In the genomic region with DNA sequence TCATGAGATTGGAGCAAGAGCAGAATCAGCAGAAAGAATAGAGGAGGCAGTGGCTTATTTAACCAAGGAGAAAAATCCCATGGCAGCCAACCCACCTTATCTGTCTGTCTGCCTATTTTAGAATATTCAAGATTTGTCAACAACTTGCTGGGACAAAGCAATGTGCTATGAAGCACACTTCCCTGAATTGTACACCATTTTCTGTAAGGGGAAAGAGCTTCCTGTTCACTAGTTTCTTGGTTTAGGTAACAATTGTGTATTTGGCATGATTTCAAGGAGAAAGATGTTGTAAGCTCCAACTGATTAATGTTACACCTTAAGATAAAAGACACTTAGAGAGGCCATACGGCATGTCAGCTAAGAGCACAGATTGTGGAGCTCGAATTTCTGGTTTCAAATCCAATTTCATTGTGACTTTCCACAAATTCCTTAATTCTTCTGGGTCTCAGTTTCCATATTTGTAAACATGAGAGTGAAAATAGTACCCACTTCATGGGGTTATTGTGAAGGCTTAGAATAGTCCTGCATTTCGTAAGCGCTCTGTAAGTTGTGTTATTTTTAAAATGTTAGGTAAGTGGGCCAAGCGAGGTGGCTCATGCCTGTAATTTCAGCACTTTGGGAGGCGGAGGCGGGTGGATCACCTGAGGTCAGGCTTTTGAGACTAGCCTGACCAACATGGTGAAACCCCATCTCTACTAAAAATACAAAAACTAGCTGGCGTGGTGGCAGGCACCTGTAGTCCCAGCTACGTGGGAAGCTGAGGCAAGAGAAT, we compare ENCODE assay signal across 24 cellular contexts. TPM values are rescaled to one million over a fixed set of nuclear protein-coding genes. Genes with fewer than 3 reads are reported as not detected.
A peak's percentile ranks its signal among the peaks of the same experiment; 100 is the strongest.
DNase-seq lines count a peak whose midpoint lies in the region; ATAC-seq, FAIRE-seq and TF ChIP-seq lines count a peak whose summit lies in the region.
"Had no signal": no experiment of that assay in that cellular context is flagged by ENCODE, and none has a peak within 500 bp of the region (broad histone marks: within the 10 kb centered on the region; RNA-seq: fewer than 3 reads in every experiment).

No MANE protein-coding gene starts in this region.

- RAD21 ChIA-PET in GM12878 (lab: Charles Lee; ENCODE audit: unreplicated experiment): interaction anchor here (0.6 kb wide), 1 partner anchor 19 kb away, joined by 3 read pairs; no protein-coding TSS in a partner anchor

- TF ChIP-seq CTCF in GM12865 (IDR thresholded peaks at IDR 0.05; ENCODE audit: insufficient read depth, low read depth, low read length, missing control alignments) (no peak), GM12878 (IDR thresholded peaks at IDR 0.05 in 2 of 3, conservative IDR thresholded peaks at IDR 0.05 in 1 of 3; ENCODE audit: control insufficient read depth in 2 of 3, extremely low read depth in 1 of 3, insufficient read depth in 1 of 3, low read depth in 3 of 3, low read length in 3 of 3) (no peak), heart right ventricle (IDR thresholded peaks at IDR 0.05) (no peak), neural crest cell (conservative IDR thresholded peaks at IDR 0.05) (no peak)

- H3K36me3 Mint-ChIP-seq in neural crest cell (ENCODE audit: low read depth): no peaks in the 10 kb centered on the region
- no peaks in the 10 kb centered on the region for H3K36me3 Mint-ChIP-seq in CD4-positive, alpha-beta memory T cell
- no peaks in the 10 kb centered on the region for H3K36me3 Mint-ChIP-seq in naive thymus-derived CD4-positive, alpha-beta T cell
- H3K36me3 Mint-ChIP-seq: activated CD4-positive, alpha-beta memory T cell treated with anti-CD3 and anti-CD28 coated beads for 36 hours; immature natural killer cell had no signal

- no peak overlapping the region for H3K4me3 Mint-ChIP-seq in neural crest cell
- H3K4me3 Mint-ChIP-seq in CD4-positive, alpha-beta memory T cell: no peak overlapping the region
- no peak overlapping the region for H3K4me3 Mint-ChIP-seq in naive thymus-derived CD4-positive, alpha-beta T cell
- H3K4me3 Mint-ChIP-seq: activated CD4-positive, alpha-beta memory T cell treated with anti-CD3 and anti-CD28 coated beads for 36 hours; H9; immature natural killer cell had no signal

- H3K4me3 ChIP-seq in GM12865 (ENCODE audit: low read depth, low read length) (no peak overlapping the region), GM12878 (no peak overlapping the region), heart right ventricle (no peak overlapping the region)
- H3K4me3 ChIP-seq in CD4-positive, alpha-beta memory T cell (ENCODE audit: low read length in 2 of 2): no peak overlapping the region
- H3K4me3 ChIP-seq in naive thymus-derived CD4-positive, alpha-beta T cell (ENCODE audit: low read length): no peak overlapping the region
- H3K4me3 ChIP-seq: BLaER1, sigmoid colon had no signal

- in situ Hi-C loops in GM12878 (cut with MboI): no loop called here

- no peaks in the 10 kb centered on the region for H3K4me1 Mint-ChIP-seq in neural crest cell
- peaks cover 0 to 6% (median under 1%) of the 10 kb centered on the region in 4 donors for H3K4me1 Mint-ChIP-seq in CD4-positive, alpha-beta memory T cell
- peaks cover 0 to 15% (median 4%) of the 10 kb centered on the region in 7 donors for H3K4me1 Mint-ChIP-seq in naive thymus-derived CD4-positive, alpha-beta T cell

- peaks cover 0 to 2% of the 10 kb centered on the region in 2 experiments; a peak in 1 of 4 replicates for H3K27me3 ChIP-seq in GM12878 (replicated peaks in 1 of 2; ENCODE audit: control insufficient read depth in 2 of 2, insufficient read depth in 2 of 2, low read length in 1 of 2)
- no peaks in the 10 kb centered on the region for H3K27me3 ChIP-seq in heart right ventricle
- peaks cover 4% of the 10 kb centered on the region for H3K27me3 ChIP-seq in CD4-positive, alpha-beta memory T cell (ENCODE audit: insufficient read depth, low read length)
- no peaks in the 10 kb centered on the region for H3K27me3 ChIP-seq in naive thymus-derived CD4-positive, alpha-beta T cell (ENCODE audit: control insufficient read depth in 2 of 2, insufficient read depth in 2 of 2, low read length in 2 of 2)
- H3K27me3 ChIP-seq: BLaER1, brain microvascular endothelial cell, sigmoid colon had no signal

- no peaks in the 10 kb centered on the region; the same call in 2 of the 3 replicates for H3K9me3 ChIP-seq in GM12878 (replicated peaks; ENCODE audit: control insufficient read depth, insufficient read depth, low read length)
- no peaks in the 10 kb centered on the region for H3K9me3 ChIP-seq in heart right ventricle
- H3K9me3 ChIP-seq in CD4-positive, alpha-beta memory T cell (ENCODE audit: control insufficient read depth in 1 of 2, low read length in 2 of 2): no peaks in the 10 kb centered on the region
- H3K9me3 ChIP-seq in naive thymus-derived CD4-positive, alpha-beta T cell (ENCODE audit: control insufficient read depth in 2 of 3, low read length in 3 of 3): no peaks in the 10 kb centered on the region
- H3K9me3 ChIP-seq: BLaER1, sigmoid colon had no signal

- TF ChIP-seq POLR2A in GM12878 (IDR thresholded peaks at IDR 0.05; ENCODE audit: low read depth, low read length): no peak

- peak; percentile 37 for DNase-seq in GM12865 (ENCODE audit: low read depth)
- DNase-seq in GM12878 (ENCODE audit: low read depth, low spot score): no peak
- peak; percentile 36 to 43 for DNase-seq in heart right ventricle
- no peak for DNase-seq in neural crest cell (ENCODE audit: low read depth, low spot score)
- no peak for DNase-seq in CD4-positive, alpha-beta memory T cell
- no peak for DNase-seq in SHP77 (lab: John Stamatoyannopoulos, UW)
- DNase-seq in naive thymus-derived CD4-positive, alpha-beta T cell: no peak
- DNase-seq: activated CD4-positive, alpha-beta memory T cell treated with anti-CD3 and anti-CD28 coated beads for 36 hours; activated CD4-positive, CD25-positive, alpha-beta regulatory T cell; activated effector memory CD4-positive, alpha-beta T cell treated with Interleukin-2 at 50 U/mL for 16 hours; brain microvascular endothelial cell; cortex of kidney; H9; immature natural killer cell; NCI-H1417 treated with DMSO at 0.1 percent for 48 hours; NCI-H526; sigmoid colon had no signal

- peak overlapping the region; percentile 20 for H3K27ac Mint-ChIP-seq in neural crest cell (ENCODE audit: unreplicated experiment)
- no peak overlapping the region for H3K27ac Mint-ChIP-seq in CD4-positive, alpha-beta memory T cell
- no peak overlapping the region for H3K27ac Mint-ChIP-seq in naive thymus-derived CD4-positive, alpha-beta T cell
- H3K27ac Mint-ChIP-seq: activated CD4-positive, alpha-beta memory T cell treated with anti-CD3 and anti-CD28 coated beads for 36 hours; H9; immature natural killer cell had no signal

- H3K9ac ChIP-seq in GM12878 (ENCODE audit: control insufficient read depth, insufficient read depth, low read length): no peak overlapping the region
- H3K9ac ChIP-seq: BLaER1 had no signal

- peak overlapping the region; percentile 11; the same call in 1 of the 2 replicates for H2AFZ ChIP-seq in GM12878 (ENCODE audit: control insufficient read depth, low read depth, low read length)

- H4K20me1 ChIP-seq in GM12878 (ENCODE audit: control insufficient read depth, insufficient read depth): no peaks in the 10 kb centered on the region
- H4K20me1 ChIP-seq: BLaER1 had no signal

- H3K36me3 ChIP-seq in GM12878 (ENCODE audit: control insufficient read depth in 2 of 2, insufficient read depth in 2 of 2, low read length in 1 of 2) (no peaks in the 10 kb centered on the region), heart right ventricle (no peaks in the 10 kb centered on the region)
- no peaks in the 10 kb centered on the region for H3K36me3 ChIP-seq in CD4-positive, alpha-beta memory T cell (ENCODE audit: insufficient read depth, low read length)
- H3K36me3 ChIP-seq in naive thymus-derived CD4-positive, alpha-beta T cell (ENCODE audit: control insufficient read depth in 2 of 3, insufficient read depth in 3 of 3, low read length in 3 of 3): no peaks in the 10 kb centered on the region
- H3K36me3 ChIP-seq: BLaER1, brain microvascular endothelial cell, sigmoid colon had no signal

- POLR2A ChIA-PET in GM12878 (lab: Charles Lee): no interaction called here
- POLR2A ChIA-PET in CD4-positive, alpha-beta memory T cell (lab: Charles Lee; ENCODE audit: partially characterized antibody): no interaction called here
- POLR2A ChIA-PET in naive thymus-derived CD4-positive, alpha-beta T cell (lab: Charles Lee): interaction anchor here (0.6 to 0.7 kb wide), 2 partner anchors 19 to 545 kb away, joined by 4 to 7 read pairs; no protein-coding TSS in a partner anchor

- peak; percentile 41 for FAIRE-seq in GM12878 (lab: Jason Lieb, UNC)
- FAIRE-seq: GM18507, urothelium cell line had no signal

- H3K4me1 ChIP-seq in GM12878 (ENCODE audit: control insufficient read depth, insufficient read depth, low read length): peaks cover 16% of the 10 kb centered on the region
- peaks cover 4 to 28% (median 12%) of the 10 kb centered on the region in 9 donors for H3K4me1 ChIP-seq in heart right ventricle
- H3K4me1 ChIP-seq in CD4-positive, alpha-beta memory T cell (ENCODE audit: insufficient read depth, low read length): no peaks in the 10 kb centered on the region
- H3K4me1 ChIP-seq in naive thymus-derived CD4-positive, alpha-beta T cell (ENCODE audit: control insufficient read depth in 2 of 2, insufficient read depth in 2 of 2, low read length in 2 of 2): no peaks in the 10 kb centered on the region
- H3K4me1 ChIP-seq: sigmoid colon had no signal

- TF ChIP-seq RAD21 in GM12878 (IDR thresholded peaks at IDR 0.05; ENCODE audit: insufficient read depth, low read depth, low read length): no peak

- H3K9me3 Mint-ChIP-seq in neural crest cell: no peaks in the 10 kb centered on the region
- peaks cover 0 to 2% (median 0%) of the 10 kb centered on the region in 8 donors for H3K9me3 Mint-ChIP-seq in CD4-positive, alpha-beta memory T cell
- no peaks in the 10 kb centered on the region for H3K9me3 Mint-ChIP-seq in naive thymus-derived CD4-positive, alpha-beta T cell
- H3K9me3 Mint-ChIP-seq: activated CD4-positive, alpha-beta memory T cell treated with anti-CD3 and anti-CD28 coated beads for 36 hours; immature natural killer cell had no signal

- SMC1A ChIA-PET in GM12878 (lab: Charles Lee; ENCODE audit: uncharacterized antibody, unreplicated experiment): no interaction called here

- CTCF ChIA-PET in GM12878 (lab: Yijun Ruan, JAX): interaction anchor here (0.6 to 1.9 kb wide), 3 partner anchors 10 to 131 kb away, joined by 3 to 5 read pairs (median 3); no protein-coding TSS in a partner anchor
- CTCF ChIA-PET in CD4-positive, alpha-beta memory T cell (lab: Charles Lee; ENCODE audit: partially characterized antibody): no interaction called here
- CTCF ChIA-PET in naive thymus-derived CD4-positive, alpha-beta T cell (lab: Charles Lee): no interaction called here

- no peak for TF ChIP-seq EP300 in GM12878 (IDR thresholded peaks at IDR 0.05; ENCODE audit: borderline replicate concordance in 1 of 2, control insufficient read depth in 1 of 2, low read depth in 2 of 2, low read length in 2 of 2)

- BruUV-seq in GM12878 (replicated peaks; lab: Mats Ljungman, UMichigan): no TSS peak

- WGBS in GM12878 (ENCODE audit: insufficient coverage, insufficient replicate concordance, low lambda C conversion rate, missing lambda C conversion rate): 2% methylated on average over 9 of the region's 9 CpGs
- 55 to 59% methylated on average over 9 of the region's 9 CpGs for WGBS in heart right ventricle, 2 donors

- H3K27ac ChIP-seq in GM12878 (ENCODE audit: control insufficient read depth, insufficient read depth) (no peak overlapping the region), heart right ventricle (peak overlapping the region in 9 of 10 donors; percentile 6 to 79 (median 42))
- no peak overlapping the region for H3K27ac ChIP-seq in CD4-positive, alpha-beta memory T cell (ENCODE audit: low read depth, low read length)
- no peak overlapping the region for H3K27ac ChIP-seq in naive thymus-derived CD4-positive, alpha-beta T cell (ENCODE audit: low read depth, low read length)
- H3K27ac ChIP-seq: BLaER1, brain microvascular endothelial cell, sigmoid colon had no signal

- H3K4me2 ChIP-seq in GM12878 (ENCODE audit: control insufficient read depth, insufficient read depth): peak overlapping the region; percentile 7

- intact Hi-C loops in GM12878 (cut with micrococcal nuclease; ENCODE audit: unreplicated experiment): no loop called here
- intact Hi-C loops in heart right ventricle (cut with DNase I): no loop called here
- intact Hi-C loops in CD4-positive, alpha-beta memory T cell (cut with micrococcal nuclease): no loop called here
- intact Hi-C loops in naive thymus-derived CD4-positive, alpha-beta T cell (cut with micrococcal nuclease): no loop called here

- peaks cover 7% of the 10 kb centered on the region for H3K27me3 Mint-ChIP-seq in neural crest cell (ENCODE audit: low read depth)
- peaks cover 5 to 33% of the 10 kb centered on the region in 2 donors for H3K27me3 Mint-ChIP-seq in CD4-positive, alpha-beta memory T cell
- peaks cover 0 to 28% (median 10%) of the 10 kb centered on the region in 5 donors for H3K27me3 Mint-ChIP-seq in naive thymus-derived CD4-positive, alpha-beta T cell

- H3K79me2 ChIP-seq in GM12878 (ENCODE audit: control insufficient read depth, insufficient read depth, low read length): no peaks in the 10 kb centered on the region

- ATAC-seq in GM12878 (peak; percentile 60), heart right ventricle (peak; percentile 63 to 92 (median 90)), GM18519 (IDR thresholded peaks at IDR 0.05; ENCODE audit: low FRiP score, unreplicated experiment) (no peak)
- ATAC-seq in naive thymus-derived CD4-positive, alpha-beta T cell: no peak

RNA-seq across cellular contexts. Expression of gene MUC22, which starts 4.8 kb away (rescaled TPM):
- not detected in 2 replicates for total RNA-seq in GM12878 (2013; cell fraction: nucleolus; rRNA removed)
- total RNA-seq in GM12878 (2014; rRNA removed) (under 0.01 TPM in 2 replicates), GM12878 (2014; rRNA removed; fragmentation: Illumina TruSeq; extraction: Trizol) (0.09 TPM in 1 of 2 replicates, not detected in the other), GM12878 (2021) (0.03 TPM in 1 of 2 replicates, not detected in the other), heart right ventricle (under 1 TPM; 0.07 to 0.64 (median 0.24) TPM), neural crest cell (not detected in 2 replicates)
- not detected for polyA plus RNA-seq in GM12878 (2011; ENCODE audit: low read depth)
- polyA plus RNA-seq in GM12878 (2011; rRNA removed) (not detected in 2 replicates), GM12878 (2014; fragmentation: Illumina TruSeq; extraction: Trizol) (0.06 TPM in 2 replicates), GM12878 (2014; fragmentation: Nextera tagmentation; extraction: Ambion mirVana) (under 1 TPM in 1 of 2 experiments, not detected in 1; 0.06 TPM), GM12878 (2014; rRNA removed) (0.01 and 0.03 TPM in 2 replicates), GM12878 (2016; fragmentation: Nextera tagmentation; extraction: Ambion mirVana) (not detected), heart right ventricle (under 1 TPM; under 0.01 to 0.29 TPM)
- polyA plus RNA-seq in GM12878 (2011; cell fraction: cytosol; rRNA removed): not detected in 2 replicates
- not detected in 2 replicates for polyA plus RNA-seq in GM12878 (2011; cell fraction: nucleus; rRNA removed)
- not detected in 2 replicates for polyA plus RNA-seq in GM12878 (2012)
- polyA minus RNA-seq in GM12878 (2011; rRNA and poly(A)+ RNA removed): not detected in 2 replicates
- not detected in 2 replicates for polyA minus RNA-seq in GM12878 (2011; cell fraction: cytosol; rRNA and poly(A)+ RNA removed)
- not detected in 2 replicates for polyA minus RNA-seq in GM12878 (2011; cell fraction: nucleus; rRNA and poly(A)+ RNA removed)
- total RNA-seq in CD4-positive, alpha-beta memory T cell: not detected
- not detected for polyA plus RNA-seq in CD4-positive, alpha-beta memory T cell
- total RNA-seq in naive thymus-derived CD4-positive, alpha-beta T cell: not detected
- not detected for polyA plus RNA-seq in naive thymus-derived CD4-positive, alpha-beta T cell
- total RNA-seq: activated CD4-positive, alpha-beta memory T cell treated with anti-CD3 and anti-CD28 coated beads for 36 hours; H9; lung microvascular endothelial cell; myocyte; osteoblast; sigmoid colon had no signal
- polyA plus RNA-seq: immature natural killer cell, sigmoid colon had no signal

RNA-seq across cellular contexts. Expression of gene MUC21, which starts 21.9 kb away (rescaled TPM):
- not detected in 2 replicates for total RNA-seq in GM12878 (2013; cell fraction: nucleolus; rRNA removed)
- total RNA-seq in GM12878 (2014; rRNA removed): not detected in 2 replicates
- total RNA-seq in GM12878 (2014; rRNA removed; fragmentation: Illumina TruSeq; extraction: Trizol): not detected in 2 replicates
- total RNA-seq in GM12878 (2021): not detected in 2 replicates
- not detected for polyA plus RNA-seq in GM12878 (2011; ENCODE audit: low read depth)
- polyA plus RNA-seq in GM12878 (2011; rRNA removed): not detected in 2 replicates
- polyA plus RNA-seq in GM12878 (2011; cell fraction: cytosol; rRNA removed): not detected in 2 replicates
- not detected in 2 replicates for polyA plus RNA-seq in GM12878 (2011; cell fraction: nucleus; rRNA removed)
- not detected in 2 replicates for polyA plus RNA-seq in GM12878 (2012)
- polyA plus RNA-seq in GM12878 (2014; fragmentation: Illumina TruSeq; extraction: Trizol): not detected in 2 replicates
- polyA plus RNA-seq in GM12878 (2014; fragmentation: Nextera tagmentation; extraction: Ambion mirVana): under 1 TPM in 1 of 2 experiments, not detected in 1; 0.02 TPM
- not detected in 2 replicates for polyA plus RNA-seq in GM12878 (2014; rRNA removed)
- polyA plus RNA-seq in GM12878 (2016; fragmentation: Nextera tagmentation; extraction: Ambion mirVana): not detected
- polyA minus RNA-seq in GM12878 (2011; rRNA and poly(A)+ RNA removed): not detected in 2 replicates
- not detected in 2 replicates for polyA minus RNA-seq in GM12878 (2011; cell fraction: cytosol; rRNA and poly(A)+ RNA removed)
- not detected in 2 replicates for polyA minus RNA-seq in GM12878 (2011; cell fraction: nucleus; rRNA and poly(A)+ RNA removed)
- total RNA-seq in heart right ventricle: not detected
- polyA plus RNA-seq in heart right ventricle: under 1 TPM in 1 of 2 donors, not detected in 1; 0.09 TPM
- not detected in 2 replicates for total RNA-seq in neural crest cell
- total RNA-seq in CD4-positive, alpha-beta memory T cell: not detected
- not detected for polyA plus RNA-seq in CD4-positive, alpha-beta memory T cell
- not detected for total RNA-seq in naive thymus-derived CD4-positive, alpha-beta T cell
- not detected for polyA plus RNA-seq in naive thymus-derived CD4-positive, alpha-beta T cell
- total RNA-seq: activated CD4-positive, alpha-beta memory T cell treated with anti-CD3 and anti-CD28 coated beads for 36 hours; H9; lung microvascular endothelial cell; myocyte; osteoblast; sigmoid colon had no signal
- polyA plus RNA-seq: immature natural killer cell had no signal

Comparison
In these comparisons a context has a peak if more than half of its experiments do, and no peak if none do; other contexts are left out.
1. DNase-seq: peak in GM12865 (single experiment) and heart right ventricle (2 of 2); none in GM12878 (single experiment), neural crest cell (single experiment), CD4-positive, alpha-beta memory T cell (0 of 5), SHP77 (0 of 2) and naive thymus-derived CD4-positive, alpha-beta T cell (0 of 9).
2. ATAC-seq: peak in GM12878 (single experiment) and heart right ventricle (8 of 8); none in naive thymus-derived CD4-positive, alpha-beta T cell (single experiment) and GM18519 (single experiment).
3. H3K27ac ChIP-seq: peak in heart right ventricle (9 of 10); none in GM12878 (single experiment), CD4-positive, alpha-beta memory T cell (single experiment) and naive thymus-derived CD4-positive, alpha-beta T cell (single experiment).